Comparison of ENCODE assay signal across 1 cellular context in the genomic region with DNA sequence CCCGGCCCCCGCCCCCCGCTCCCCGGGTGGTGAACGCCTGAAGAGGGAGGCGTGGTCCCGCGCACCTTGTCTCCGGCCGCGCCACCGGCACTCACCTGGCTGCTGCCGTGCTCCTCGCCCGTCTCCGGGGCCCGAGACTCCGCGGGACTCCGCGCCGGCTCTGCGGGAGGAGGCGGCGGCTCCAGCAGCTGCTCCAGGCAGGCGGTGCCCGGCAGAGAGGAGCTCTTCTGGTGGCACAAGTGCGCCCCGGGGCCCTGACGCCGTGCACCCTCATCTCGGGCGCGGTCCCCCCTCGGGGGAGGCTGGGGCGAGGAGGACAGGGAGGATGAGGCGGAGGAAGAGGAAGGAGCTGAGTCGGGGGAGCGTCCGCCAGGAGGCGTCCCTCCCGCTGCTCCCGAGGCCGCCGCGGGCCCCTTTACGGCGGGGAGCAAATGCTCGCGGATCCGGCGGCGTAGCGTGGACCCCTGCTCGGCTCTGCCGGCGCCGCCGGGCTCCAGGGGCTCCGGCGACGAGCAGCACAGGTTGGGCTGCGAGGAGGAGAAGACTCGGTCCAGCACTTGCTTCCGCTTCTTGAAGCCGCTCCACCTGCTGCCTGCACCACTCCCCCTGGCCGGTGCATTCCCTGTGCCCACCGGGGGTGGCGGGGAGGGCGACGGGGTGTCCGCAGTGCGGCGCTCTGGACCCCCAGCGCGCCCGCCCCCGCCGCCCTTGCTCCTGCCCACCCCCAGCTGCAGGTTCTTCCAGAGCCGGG.
TF ChIP-seq lines count a peak whose summit lies in the region.

No MANE protein-coding gene starts in this region.

TF ChIP-seq in WTC11, 78 proteins besides CTCF, POLR2A, EP300 and RAD21 (continued from another document and continues in another):
- TF ChIP-seq, protein P1, sequence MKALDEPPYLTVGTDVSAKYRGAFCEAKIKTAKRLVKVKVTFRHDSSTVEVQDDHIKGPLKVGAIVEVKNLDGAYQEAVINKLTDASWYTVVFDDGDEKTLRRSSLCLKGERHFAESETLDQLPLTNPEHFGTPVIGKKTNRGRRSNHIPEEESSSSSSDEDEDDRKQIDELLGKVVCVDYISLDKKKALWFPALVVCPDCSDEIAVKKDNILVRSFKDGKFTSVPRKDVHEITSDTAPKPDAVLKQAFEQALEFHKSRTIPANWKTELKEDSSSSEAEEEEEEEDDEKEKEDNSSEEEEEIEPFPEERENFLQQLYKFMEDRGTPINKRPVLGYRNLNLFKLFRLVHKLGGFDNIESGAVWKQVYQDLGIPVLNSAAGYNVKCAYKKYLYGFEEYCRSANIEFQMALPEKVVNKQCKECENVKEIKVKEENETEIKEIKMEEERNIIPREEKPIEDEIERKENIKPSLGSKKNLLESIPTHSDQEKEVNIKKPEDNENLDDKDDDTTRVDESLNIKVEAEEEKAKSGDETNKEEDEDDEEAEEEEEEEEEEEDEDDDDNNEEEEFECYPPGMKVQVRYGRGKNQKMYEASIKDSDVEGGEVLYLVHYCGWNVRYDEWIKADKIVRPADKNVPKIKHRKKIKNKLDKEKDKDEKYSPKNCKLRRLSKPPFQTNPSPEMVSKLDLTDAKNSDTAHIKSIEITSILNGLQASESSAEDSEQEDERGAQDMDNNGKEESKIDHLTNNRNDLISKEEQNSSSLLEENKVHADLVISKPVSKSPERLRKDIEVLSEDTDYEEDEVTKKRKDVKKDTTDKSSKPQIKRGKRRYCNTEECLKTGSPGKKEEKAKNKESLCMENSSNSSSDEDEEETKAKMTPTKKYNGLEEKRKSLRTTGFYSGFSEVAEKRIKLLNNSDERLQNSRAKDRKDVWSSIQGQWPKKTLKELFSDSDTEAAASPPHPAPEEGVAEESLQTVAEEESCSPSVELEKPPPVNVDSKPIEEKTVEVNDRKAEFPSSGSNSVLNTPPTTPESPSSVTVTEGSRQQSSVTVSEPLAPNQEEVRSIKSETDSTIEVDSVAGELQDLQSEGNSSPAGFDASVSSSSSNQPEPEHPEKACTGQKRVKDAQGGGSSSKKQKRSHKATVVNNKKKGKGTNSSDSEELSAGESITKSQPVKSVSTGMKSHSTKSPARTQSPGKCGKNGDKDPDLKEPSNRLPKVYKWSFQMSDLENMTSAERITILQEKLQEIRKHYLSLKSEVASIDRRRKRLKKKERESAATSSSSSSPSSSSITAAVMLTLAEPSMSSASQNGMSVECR (CRISPR knock-in tag; IDR thresholded peaks at IDR 0.05; ENCODE audit: borderline replicate concordance), result no peak
- no peak for TF ChIP-seq ZNF671 (CRISPR knock-in tag; IDR thresholded peaks at IDR 0.05)
- TF ChIP-seq NR1H2 (CRISPR knock-in tag; IDR thresholded peaks at IDR 0.05), result no peak
- no peak for TF ChIP-seq IRF2 (CRISPR knock-in tag; IDR thresholded peaks at IDR 0.05; ENCODE audit: borderline replicate concordance, low read depth)
- TF ChIP-seq ZBTB21 (CRISPR knock-in tag; IDR thresholded peaks at IDR 0.05; ENCODE audit: borderline replicate concordance), result no peak
- no peak for TF ChIP-seq TEAD1 (CRISPR knock-in tag; IDR thresholded peaks at IDR 0.05)
- TF ChIP-seq, protein P2, sequence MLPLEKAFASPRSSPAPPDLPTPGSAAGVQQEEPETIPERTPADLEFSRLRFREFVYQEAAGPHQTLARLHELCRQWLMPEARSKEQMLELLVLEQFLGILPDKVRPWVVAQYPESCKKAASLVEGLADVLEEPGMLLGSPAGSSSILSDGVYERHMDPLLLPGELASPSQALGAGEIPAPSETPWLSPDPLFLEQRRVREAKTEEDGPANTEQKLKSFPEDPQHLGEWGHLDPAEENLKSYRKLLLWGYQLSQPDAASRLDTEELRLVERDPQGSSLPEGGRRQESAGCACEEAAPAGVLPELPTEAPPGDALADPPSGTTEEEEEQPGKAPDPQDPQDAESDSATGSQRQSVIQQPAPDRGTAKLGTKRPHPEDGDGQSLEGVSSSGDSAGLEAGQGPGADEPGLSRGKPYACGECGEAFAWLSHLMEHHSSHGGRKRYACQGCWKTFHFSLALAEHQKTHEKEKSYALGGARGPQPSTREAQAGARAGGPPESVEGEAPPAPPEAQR (CRISPR knock-in tag; IDR thresholded peaks at IDR 0.05), result no peak
- TF ChIP-seq, protein P3, sequence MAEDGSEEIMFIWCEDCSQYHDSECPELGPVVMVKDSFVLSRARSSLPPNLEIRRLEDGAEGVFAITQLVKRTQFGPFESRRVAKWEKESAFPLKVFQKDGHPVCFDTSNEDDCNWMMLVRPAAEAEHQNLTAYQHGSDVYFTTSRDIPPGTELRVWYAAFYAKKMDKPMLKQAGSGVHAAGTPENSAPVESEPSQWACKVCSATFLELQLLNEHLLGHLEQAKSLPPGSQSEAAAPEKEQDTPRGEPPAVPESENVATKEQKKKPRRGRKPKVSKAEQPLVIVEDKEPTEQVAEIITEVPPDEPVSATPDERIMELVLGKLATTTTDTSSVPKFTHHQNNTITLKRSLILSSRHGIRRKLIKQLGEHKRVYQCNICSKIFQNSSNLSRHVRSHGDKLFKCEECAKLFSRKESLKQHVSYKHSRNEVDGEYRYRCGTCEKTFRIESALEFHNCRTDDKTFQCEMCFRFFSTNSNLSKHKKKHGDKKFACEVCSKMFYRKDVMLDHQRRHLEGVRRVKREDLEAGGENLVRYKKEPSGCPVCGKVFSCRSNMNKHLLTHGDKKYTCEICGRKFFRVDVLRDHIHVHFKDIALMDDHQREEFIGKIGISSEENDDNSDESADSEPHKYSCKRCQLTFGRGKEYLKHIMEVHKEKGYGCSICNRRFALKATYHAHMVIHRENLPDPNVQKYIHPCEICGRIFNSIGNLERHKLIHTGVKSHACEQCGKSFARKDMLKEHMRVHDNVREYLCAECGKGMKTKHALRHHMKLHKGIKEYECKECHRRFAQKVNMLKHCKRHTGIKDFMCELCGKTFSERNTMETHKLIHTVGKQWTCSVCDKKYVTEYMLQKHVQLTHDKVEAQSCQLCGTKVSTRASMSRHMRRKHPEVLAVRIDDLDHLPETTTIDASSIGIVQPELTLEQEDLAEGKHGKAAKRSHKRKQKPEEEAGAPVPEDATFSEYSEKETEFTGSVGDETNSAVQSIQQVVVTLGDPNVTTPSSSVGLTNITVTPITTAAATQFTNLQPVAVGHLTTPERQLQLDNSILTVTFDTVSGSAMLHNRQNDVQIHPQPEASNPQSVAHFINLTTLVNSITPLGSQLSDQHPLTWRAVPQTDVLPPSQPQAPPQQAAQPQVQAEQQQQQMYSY (CRISPR knock-in tag; IDR thresholded peaks at IDR 0.05), result peak; percentile 54; the same call in 1 of the 2 replicates
- TF ChIP-seq, protein P4, sequence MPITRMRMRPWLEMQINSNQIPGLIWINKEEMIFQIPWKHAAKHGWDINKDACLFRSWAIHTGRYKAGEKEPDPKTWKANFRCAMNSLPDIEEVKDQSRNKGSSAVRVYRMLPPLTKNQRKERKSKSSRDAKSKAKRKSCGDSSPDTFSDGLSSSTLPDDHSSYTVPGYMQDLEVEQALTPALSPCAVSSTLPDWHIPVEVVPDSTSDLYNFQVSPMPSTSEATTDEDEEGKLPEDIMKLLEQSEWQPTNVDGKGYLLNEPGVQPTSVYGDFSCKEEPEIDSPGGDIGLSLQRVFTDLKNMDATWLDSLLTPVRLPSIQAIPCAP (CRISPR knock-in tag; IDR thresholded peaks at IDR 0.05), result no peak
- TF ChIP-seq ZNF232 (CRISPR knock-in tag; IDR thresholded peaks at IDR 0.05), result no peak
- no peak for TF ChIP-seq ELF4 (CRISPR knock-in tag; IDR thresholded peaks at IDR 0.05; ENCODE audit: low read depth)
- TF ChIP-seq MXD4 (CRISPR knock-in tag; IDR thresholded peaks at IDR 0.05; ENCODE audit: borderline replicate concordance), result no peak
- no peak; the same call in 1 of the 2 replicates for TF ChIP-seq KAT7 (CRISPR knock-in tag; IDR thresholded peaks at IDR 0.05; ENCODE audit: borderline replicate concordance)
- TF ChIP-seq FOXP1 (CRISPR knock-in tag; IDR thresholded peaks at IDR 0.05; ENCODE audit: borderline replicate concordance), result peak; percentile 18; the same call in 1 of the 2 replicates
- TF ChIP-seq FOXK1 (CRISPR knock-in tag; IDR thresholded peaks at IDR 0.05), result no peak
- TF ChIP-seq PRRX2 (CRISPR knock-in tag; IDR thresholded peaks at IDR 0.05), result 0 out of 2 replicates have a peak, but pooled peaks have one; percentile 25
- TF ChIP-seq CREM (CRISPR knock-in tag; IDR thresholded peaks at IDR 0.05), result 0 out of 2 replicates have a peak, but pooled peaks have one; percentile 32
- TF ChIP-seq, protein P5, sequence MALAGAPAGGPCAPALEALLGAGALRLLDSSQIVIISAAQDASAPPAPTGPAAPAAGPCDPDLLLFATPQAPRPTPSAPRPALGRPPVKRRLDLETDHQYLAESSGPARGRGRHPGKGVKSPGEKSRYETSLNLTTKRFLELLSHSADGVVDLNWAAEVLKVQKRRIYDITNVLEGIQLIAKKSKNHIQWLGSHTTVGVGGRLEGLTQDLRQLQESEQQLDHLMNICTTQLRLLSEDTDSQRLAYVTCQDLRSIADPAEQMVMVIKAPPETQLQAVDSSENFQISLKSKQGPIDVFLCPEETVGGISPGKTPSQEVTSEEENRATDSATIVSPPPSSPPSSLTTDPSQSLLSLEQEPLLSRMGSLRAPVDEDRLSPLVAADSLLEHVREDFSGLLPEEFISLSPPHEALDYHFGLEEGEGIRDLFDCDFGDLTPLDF (CRISPR knock-in tag; IDR thresholded peaks at IDR 0.05), result no peak
- TF ChIP-seq, protein P6, sequence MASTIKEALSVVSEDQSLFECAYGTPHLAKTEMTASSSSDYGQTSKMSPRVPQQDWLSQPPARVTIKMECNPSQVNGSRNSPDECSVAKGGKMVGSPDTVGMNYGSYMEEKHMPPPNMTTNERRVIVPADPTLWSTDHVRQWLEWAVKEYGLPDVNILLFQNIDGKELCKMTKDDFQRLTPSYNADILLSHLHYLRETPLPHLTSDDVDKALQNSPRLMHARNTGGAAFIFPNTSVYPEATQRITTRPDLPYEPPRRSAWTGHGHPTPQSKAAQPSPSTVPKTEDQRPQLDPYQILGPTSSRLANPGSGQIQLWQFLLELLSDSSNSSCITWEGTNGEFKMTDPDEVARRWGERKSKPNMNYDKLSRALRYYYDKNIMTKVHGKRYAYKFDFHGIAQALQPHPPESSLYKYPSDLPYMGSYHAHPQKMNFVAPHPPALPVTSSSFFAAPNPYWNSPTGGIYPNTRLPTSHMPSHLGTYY (CRISPR knock-in tag; IDR thresholded peaks at IDR 0.05), result no peak
- TF ChIP-seq TEAD4 (CRISPR knock-in tag; IDR thresholded peaks at IDR 0.05), result no peak
- TF ChIP-seq NFE2L1 (CRISPR knock-in tag; IDR thresholded peaks at IDR 0.05), result no peak
- TF ChIP-seq ZNF263 (CRISPR knock-in tag; IDR thresholded peaks at IDR 0.05; ENCODE audit: low read depth), result peak; percentile 87
- TF ChIP-seq SMAD3 (CRISPR knock-in tag; IDR thresholded peaks at IDR 0.05; ENCODE audit: borderline replicate concordance), result no peak
- TF ChIP-seq, protein P7, sequence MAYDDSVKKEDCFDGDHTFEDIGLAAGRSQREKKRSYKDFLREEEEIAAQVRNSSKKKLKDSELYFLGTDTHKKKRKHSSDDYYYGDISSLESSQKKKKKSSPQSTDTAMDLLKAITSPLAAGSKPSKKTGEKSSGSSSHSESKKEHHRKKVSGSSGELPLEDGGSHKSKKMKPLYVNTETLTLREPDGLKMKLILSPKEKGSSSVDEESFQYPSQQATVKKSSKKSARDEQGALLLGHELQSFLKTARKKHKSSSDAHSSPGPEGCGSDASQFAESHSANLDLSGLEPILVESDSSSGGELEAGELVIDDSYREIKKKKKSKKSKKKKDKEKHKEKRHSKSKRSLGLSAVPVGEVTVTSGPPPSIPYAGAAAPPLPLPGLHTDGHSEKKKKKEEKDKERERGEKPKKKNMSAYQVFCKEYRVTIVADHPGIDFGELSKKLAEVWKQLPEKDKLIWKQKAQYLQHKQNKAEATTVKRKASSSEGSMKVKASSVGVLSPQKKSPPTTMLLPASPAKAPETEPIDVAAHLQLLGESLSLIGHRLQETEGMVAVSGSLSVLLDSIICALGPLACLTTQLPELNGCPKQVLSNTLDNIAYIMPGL (CRISPR knock-in tag; IDR thresholded peaks at IDR 0.05), result peak; percentile 87
- no peak for TF ChIP-seq JAZF1 (CRISPR knock-in tag; IDR thresholded peaks at IDR 0.05)
- 0 out of 2 replicates have a peak, but pooled peaks have one; percentile 10 for TF ChIP-seq ZNF317 (CRISPR knock-in tag; IDR thresholded peaks at IDR 0.05; ENCODE audit: borderline replicate concordance, low read depth)
- TF ChIP-seq OVOL2 (CRISPR knock-in tag; IDR thresholded peaks at IDR 0.05; ENCODE audit: borderline replicate concordance), result no peak
- TF ChIP-seq ZNF423 (CRISPR knock-in tag; IDR thresholded peaks at IDR 0.05), result peak; percentile 82
- no peak for TF ChIP-seq ZNF121 (CRISPR knock-in tag; IDR thresholded peaks at IDR 0.05)
- TF ChIP-seq, protein P8, sequence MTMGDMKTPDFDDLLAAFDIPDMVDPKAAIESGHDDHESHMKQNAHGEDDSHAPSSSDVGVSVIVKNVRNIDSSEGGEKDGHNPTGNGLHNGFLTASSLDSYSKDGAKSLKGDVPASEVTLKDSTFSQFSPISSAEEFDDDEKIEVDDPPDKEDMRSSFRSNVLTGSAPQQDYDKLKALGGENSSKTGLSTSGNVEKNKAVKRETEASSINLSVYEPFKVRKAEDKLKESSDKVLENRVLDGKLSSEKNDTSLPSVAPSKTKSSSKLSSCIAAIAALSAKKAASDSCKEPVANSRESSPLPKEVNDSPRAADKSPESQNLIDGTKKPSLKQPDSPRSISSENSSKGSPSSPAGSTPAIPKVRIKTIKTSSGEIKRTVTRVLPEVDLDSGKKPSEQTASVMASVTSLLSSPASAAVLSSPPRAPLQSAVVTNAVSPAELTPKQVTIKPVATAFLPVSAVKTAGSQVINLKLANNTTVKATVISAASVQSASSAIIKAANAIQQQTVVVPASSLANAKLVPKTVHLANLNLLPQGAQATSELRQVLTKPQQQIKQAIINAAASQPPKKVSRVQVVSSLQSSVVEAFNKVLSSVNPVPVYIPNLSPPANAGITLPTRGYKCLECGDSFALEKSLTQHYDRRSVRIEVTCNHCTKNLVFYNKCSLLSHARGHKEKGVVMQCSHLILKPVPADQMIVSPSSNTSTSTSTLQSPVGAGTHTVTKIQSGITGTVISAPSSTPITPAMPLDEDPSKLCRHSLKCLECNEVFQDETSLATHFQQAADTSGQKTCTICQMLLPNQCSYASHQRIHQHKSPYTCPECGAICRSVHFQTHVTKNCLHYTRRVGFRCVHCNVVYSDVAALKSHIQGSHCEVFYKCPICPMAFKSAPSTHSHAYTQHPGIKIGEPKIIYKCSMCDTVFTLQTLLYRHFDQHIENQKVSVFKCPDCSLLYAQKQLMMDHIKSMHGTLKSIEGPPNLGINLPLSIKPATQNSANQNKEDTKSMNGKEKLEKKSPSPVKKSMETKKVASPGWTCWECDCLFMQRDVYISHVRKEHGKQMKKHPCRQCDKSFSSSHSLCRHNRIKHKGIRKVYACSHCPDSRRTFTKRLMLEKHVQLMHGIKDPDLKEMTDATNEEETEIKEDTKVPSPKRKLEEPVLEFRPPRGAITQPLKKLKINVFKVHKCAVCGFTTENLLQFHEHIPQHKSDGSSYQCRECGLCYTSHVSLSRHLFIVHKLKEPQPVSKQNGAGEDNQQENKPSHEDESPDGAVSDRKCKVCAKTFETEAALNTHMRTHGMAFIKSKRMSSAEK (CRISPR knock-in tag; IDR thresholded peaks at IDR 0.05; ENCODE audit: borderline replicate concordance), result no peak
- no peak for TF ChIP-seq GRHL2 (CRISPR knock-in tag; IDR thresholded peaks at IDR 0.05; ENCODE audit: insufficient replicate concordance, severe bottlenecking)
- TF ChIP-seq NR3C1 (CRISPR knock-in tag; conservative IDR thresholded peaks at IDR 0.05; ENCODE audit: low read depth), result no peak
- TF ChIP-seq, protein P9, sequence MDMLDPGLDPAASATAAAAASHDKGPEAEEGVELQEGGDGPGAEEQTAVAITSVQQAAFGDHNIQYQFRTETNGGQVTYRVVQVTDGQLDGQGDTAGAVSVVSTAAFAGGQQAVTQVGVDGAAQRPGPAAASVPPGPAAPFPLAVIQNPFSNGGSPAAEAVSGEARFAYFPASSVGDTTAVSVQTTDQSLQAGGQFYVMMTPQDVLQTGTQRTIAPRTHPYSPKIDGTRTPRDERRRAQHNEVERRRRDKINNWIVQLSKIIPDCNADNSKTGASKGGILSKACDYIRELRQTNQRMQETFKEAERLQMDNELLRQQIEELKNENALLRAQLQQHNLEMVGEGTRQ (CRISPR knock-in tag; IDR thresholded peaks at IDR 0.05), result no peak
